In genomic region chr16:3141781-3142311, GRCh38 we compare ENCODE assay signal across 1 cellular context.
TF ChIP-seq lines count a peak whose summit lies in the region.

No MANE protein-coding gene starts in this region.

TF ChIP-seq in K562, 482 proteins besides CTCF, POLR2A, EP300 and RAD21:
- TF ChIP-seq POLR2G (IDR thresholded peaks at IDR 0.05; ENCODE audit: low read depth, low read length) (peak; percentile 16), ZNF778 (CRISPR knock-in tag; IDR thresholded peaks at IDR 0.05) (no peak), KAT7 (CRISPR knock-in tag; IDR thresholded peaks at IDR 0.05; ENCODE audit: borderline replicate concordance) (no peak)
